9 cellular contexts compared by ENCODE assay signal in the genomic region with DNA sequence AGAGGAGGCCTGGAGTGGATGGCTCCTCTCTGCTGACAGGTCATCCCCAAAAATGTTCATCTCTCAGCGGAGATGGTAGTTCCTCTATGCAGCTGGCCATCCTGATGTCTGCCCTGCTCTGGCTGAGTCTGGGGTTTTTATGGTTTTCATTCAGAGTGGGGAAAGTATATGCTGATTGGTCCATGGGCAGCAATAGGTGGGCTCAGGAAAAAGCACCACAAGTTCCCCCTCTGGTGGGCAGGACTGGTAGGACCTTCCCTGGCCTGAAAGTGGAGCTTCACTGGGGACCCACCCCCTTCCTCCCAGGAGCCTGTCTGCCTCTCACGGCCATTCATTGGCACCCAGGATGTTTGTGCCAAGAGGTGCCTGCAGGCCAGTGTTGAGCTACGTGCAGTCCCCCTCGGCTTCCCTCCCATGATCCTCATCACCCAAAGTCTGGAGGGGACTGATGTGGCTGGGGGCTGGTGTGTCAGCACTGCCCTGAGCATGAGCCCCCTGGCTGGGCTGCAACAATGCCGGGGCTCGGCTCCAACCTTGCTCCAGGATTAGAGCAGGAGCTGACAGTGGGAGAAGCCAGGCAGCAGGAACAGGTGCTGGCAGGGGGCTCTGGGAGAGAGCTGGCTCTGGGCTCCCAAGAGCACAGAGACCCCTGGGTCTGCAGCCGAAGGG. TPM values are rescaled to one million over a fixed set of nuclear protein-coding genes. Genes with fewer than 3 reads are reported as not detected.
A peak's percentile ranks its signal among the peaks of the same experiment; 100 is the strongest.
DNase-seq lines count a peak whose midpoint lies in the region; ATAC-seq and TF ChIP-seq lines count a peak whose summit lies in the region.
"Had no signal": no experiment of that assay in that cellular context is flagged by ENCODE, and none has a peak within 500 bp of the region (broad histone marks: within the 10 kb centered on the region; RNA-seq: fewer than 3 reads in every experiment).

No MANE protein-coding gene starts in this region.

- no peaks in the 10 kb centered on the region for H3K27me3 ChIP-seq in WERI-Rb-1 (ENCODE audit: insufficient read depth, low read depth, severe bottlenecking)
- H3K27me3 ChIP-seq: right lobe of liver had no signal

- H3K4me3 ChIP-seq in WERI-Rb-1 (ENCODE audit: low read depth, low read length) = no peak overlapping the region
- H3K4me3 ChIP-seq: right lobe of liver had no signal

- TF ChIP-seq POLR2A in GM18505 (IDR thresholded peaks at IDR 0.05; ENCODE audit: borderline replicate concordance, extremely low read depth, insufficient read depth, insufficient read length) = no peak

- DNase-seq in AG09319 (ENCODE audit: extremely low read depth, low read depth) (no peak), WERI-Rb-1 (peak; percentile 63), iPS DF 19.7 (ENCODE audit: low read depth, low spot score) (peak; percentile 54), occipital lobe (lab: John Stamatoyannopoulos, UW) (no peak), sciatic nerve (ENCODE audit: low spot score) (no peak), medulla oblongata (ENCODE audit: extremely low spot score) (no peak)
- DNase-seq: right lobe of liver had no signal

- intact Hi-C loops in sciatic nerve (cut with DNase I) = no loop called here

- no peaks in the 10 kb centered on the region for H3K36me3 ChIP-seq in WERI-Rb-1
- H3K36me3 ChIP-seq: right lobe of liver had no signal

- TF ChIP-seq CTCF in AG09319 (IDR thresholded peaks at IDR 0.05; ENCODE audit: low read depth, low read length) (peak; percentile 26), WERI-Rb-1 (IDR thresholded peaks at IDR 0.05; ENCODE audit: low read depth, low read length) (peak; percentile 62)

- no peak overlapping the region for H3K27ac ChIP-seq in WERI-Rb-1
- H3K27ac ChIP-seq: right lobe of liver had no signal

- H3K9me3 ChIP-seq in WERI-Rb-1 (ENCODE audit: severe bottlenecking) = no peaks in the 10 kb centered on the region
- H3K9me3 ChIP-seq: right lobe of liver had no signal

- peak; percentile 43 for ATAC-seq in GM19324 (IDR thresholded peaks at IDR 0.05; ENCODE audit: low FRiP score, unreplicated experiment)
- no peak for ATAC-seq in sciatic nerve
- no peak for ATAC-seq in GM18505 (IDR thresholded peaks at IDR 0.05; ENCODE audit: unreplicated experiment)

RNA-seq across cellular contexts. Expression of a gene that starts 13.1 kb away (rescaled TPM):
- 132 TPM for total RNA-seq in occipital lobe
- 48.1 TPM for total RNA-seq in sciatic nerve

RNA-seq across cellular contexts. Expression of a gene that starts 51.5 kb away (rescaled TPM):
- total RNA-seq in occipital lobe (27.0 TPM), sciatic nerve (12.3 TPM)

Comparison
In these comparisons a context has a peak if more than half of its experiments do, and no peak if none do; other contexts are left out.
1. DNase-seq: peak in WERI-Rb-1 (single experiment) and iPS DF 19.7 (single experiment); none in AG09319 (single experiment), occipital lobe (single experiment), sciatic nerve (single experiment) and medulla oblongata (single experiment).